17 cellular contexts compared by ENCODE assay signal in the genomic region with DNA sequence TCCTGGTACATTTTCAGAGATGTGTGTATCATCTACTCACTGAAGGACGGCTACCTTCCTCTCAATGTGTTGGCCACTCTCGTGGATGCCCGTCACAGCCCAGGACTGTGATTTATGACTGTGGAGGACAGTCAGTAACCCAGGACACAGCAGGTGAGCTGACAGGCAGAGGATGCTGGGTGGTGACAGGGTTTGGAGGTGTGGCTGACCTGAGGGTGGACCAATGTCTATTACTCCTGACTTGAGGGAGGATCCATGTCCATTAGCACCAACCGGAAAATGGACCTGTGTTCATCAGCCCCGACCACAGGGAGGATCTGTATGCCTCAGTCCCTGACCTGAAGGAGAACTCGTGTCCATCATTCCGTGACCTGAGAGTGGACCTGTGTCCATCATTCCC.
"Had no signal": no experiment of that assay in that cellular context is flagged by ENCODE, and none has a peak within 500 bp of the region (broad histone marks: within the 10 kb centered on the region; RNA-seq: fewer than 3 reads in every experiment).

No MANE protein-coding gene starts in this region.

- H3K4me3 ChIP-seq: body of pancreas, skin epidermis had no signal

- H3K4me3 Mint-ChIP-seq: activated naive CD4-positive, alpha-beta T cell treated with anti-CD3 and anti-CD28 coated beads for 36 hours; activated T-cell treated with anti-CD3 and anti-CD28 coated beads, Interleukin-2, amount 50 U/mL, for 4 hours; nephron progenitor cell; stimulated activated naive CD8-positive, alpha-beta T cell treated with anti-CD3 and anti-CD28 coated beads, Interleukin-15, amount 100 ng/mL, for 72 hours had no signal

- ATAC-seq: activated CD4-positive, CD25-positive, alpha-beta regulatory T cell treated with anti-CD3 and anti-CD28 coated beads, Interleukin-2, amount 50 U/mL, for 24 hours; activated T-cell treated with anti-CD3 and anti-CD28 coated beads, Interleukin-2, amount 50 U/mL, for 4 hours; body of pancreas; stimulated activated naive CD8-positive, alpha-beta T cell treated with anti-CD3 and anti-CD28 coated beads, Interleukin-15, amount 100 ng/mL, for 72 hours had no signal

- H3K27ac Mint-ChIP-seq: activated naive CD4-positive, alpha-beta T cell treated with anti-CD3 and anti-CD28 coated beads for 36 hours; nephron progenitor cell; stimulated activated naive CD8-positive, alpha-beta T cell treated with anti-CD3 and anti-CD28 coated beads, Interleukin-15, amount 100 ng/mL, for 72 hours had no signal

- DNase-seq: activated naive CD4-positive, alpha-beta T cell treated with anti-CD3 and anti-CD28 coated beads for 36 hours; activated T-cell treated with anti-CD3 and anti-CD28 coated beads, Interleukin-2, amount 50 U/mL, for 4 hours; central memory CD4-positive, alpha-beta T cell; foreskin melanocyte; glutamatergic neuron; hypothalamus; mammary epithelial cell; nephron progenitor cell; nucleus accumbens; posterior cingulate gyrus; stimulated activated CD4-positive, alpha-beta T cell treated with anti-CD3 and anti-CD28 coated beads, Interleukin-2, amount 100 ng/mL, for 48 hours; stimulated activated naive CD8-positive, alpha-beta T cell treated with anti-CD3 and anti-CD28 coated beads, Interleukin-15, amount 100 ng/mL, for 72 hours; T-helper 1 cell; T1000 had no signal

- H3K27me3 ChIP-seq: body of pancreas had no signal

- H3K27ac ChIP-seq: body of pancreas, skin epidermis had no signal

- H3K9me3 Mint-ChIP-seq: activated naive CD4-positive, alpha-beta T cell treated with anti-CD3 and anti-CD28 coated beads for 36 hours had no signal

- H3K27me3 Mint-ChIP-seq: stimulated activated naive CD8-positive, alpha-beta T cell treated with anti-CD3 and anti-CD28 coated beads, Interleukin-15, amount 100 ng/mL, for 72 hours had no signal

- H3K9me3 ChIP-seq: body of pancreas had no signal

- H3K4me1 Mint-ChIP-seq: nephron progenitor cell; stimulated activated naive CD8-positive, alpha-beta T cell treated with anti-CD3 and anti-CD28 coated beads, Interleukin-15, amount 100 ng/mL, for 72 hours had no signal

- H3K4me1 ChIP-seq: body of pancreas had no signal
